15 cellular contexts compared by ENCODE assay signal in genomic region chr5:158739941-158740340, GRCh38.
DNase-seq lines count a peak whose midpoint lies in the region; FAIRE-seq and TF ChIP-seq lines count a peak whose summit lies in the region.
"Had no signal": no experiment of that assay in that cellular context is flagged by ENCODE, and none has a peak within 500 bp of the region (broad histone marks: within the 10 kb centered on the region; RNA-seq: fewer than 3 reads in every experiment).

No MANE protein-coding gene starts in this region.

- no peak overlapping the region for H3K4me3 ChIP-seq in osteoblast (ENCODE audit: insufficient read depth, low read length)
- H3K4me3 ChIP-seq: BLaER1 treated with 17β-estradiol and CSF1 and Interleukin-3, amounts not matched to agents 10 nM and 100 nM; Peyer's patch had no signal

- H3K79me2 ChIP-seq in osteoblast (ENCODE audit: insufficient read depth, low read length), result peaks cover 10% of the 10 kb centered on the region

- peaks cover 4% of the 10 kb centered on the region for H3K4me1 ChIP-seq in osteoblast (ENCODE audit: insufficient read depth, low read length)
- H3K4me1 ChIP-seq: Peyer's patch had no signal

- no peaks in the 10 kb centered on the region for H4K20me1 ChIP-seq in osteoblast (ENCODE audit: insufficient read depth, low read length)

- H3K9me3 ChIP-seq in osteoblast (ENCODE audit: low read depth, low read length), result no peaks in the 10 kb centered on the region
- H3K9me3 ChIP-seq: BLaER1 treated with 17β-estradiol and CSF1 and Interleukin-3, amounts not matched to agents 10 nM and 100 nM; Peyer's patch had no signal

- no peak overlapping the region for H3K4me2 ChIP-seq in osteoblast (ENCODE audit: insufficient read depth, low read length)

- no peaks in the 10 kb centered on the region for H3K36me3 ChIP-seq in osteoblast (ENCODE audit: insufficient read depth, low read length)
- H3K36me3 ChIP-seq: Peyer's patch had no signal

- H2AFZ ChIP-seq in osteoblast (ENCODE audit: low read length), result no peak overlapping the region

- no peak overlapping the region for H3K27ac ChIP-seq in osteoblast (ENCODE audit: low read depth, low read length)
- H3K27ac ChIP-seq: Peyer's patch had no signal

- DNase-seq in D721Med (ENCODE audit: insufficient read length, low spot score) (no peak), NCI-H82 treated with DMSO at 0.1 percent for 48 hours (lab: John Stamatoyannopoulos, UW; ENCODE audit: unreplicated experiment) (peak; percentile 64), fibroblast of peridontal ligament (ENCODE audit: extremely low read depth) (peak; percentile 56), osteoblast (ENCODE audit: insufficient read length, low spot score, missing footprints) (no peak), DMS53 treated with DMSO at 0.1 percent for 48 hours (lab: John Stamatoyannopoulos, UW; ENCODE audit: unreplicated experiment) (no peak), ecto neural progenitor cell (ENCODE audit: low spot score) (no peak), NOMO-1 (lab: John Stamatoyannopoulos, UW; ENCODE audit: unreplicated experiment in 2 of 2) (no peak), GDM1 (lab: John Stamatoyannopoulos, UW) (no peak)
- DNase-seq: activated CD8-positive, alpha-beta T cell treated with anti-CD3 and anti-CD28 coated beads, Interleukin-2, amount 10 ng/mL, durations not matched to agents 7 days and 5 days; activated gamma-delta T cell treated with Interleukin-2 at 50 U/mL for 16 hours; immature natural killer cell; Peyer's patch; stimulated activated CD4-positive, alpha-beta T cell treated with anti-CD3 and anti-CD28 coated beads, Interleukin-4, amount 100 ng/mL, for 4 hours; stimulated activated naive B cell treated with anti-CD40 and anti-IgM and Interleukin-4, amounts not matched to agents 10 μg/mL and 1 μg/mL and 100 μg/mL, for 72 hours had no signal

- peak; percentile 25 for FAIRE-seq in D721Med (lab: Jason Lieb, UNC)

- H3K27me3 ChIP-seq in osteoblast (ENCODE audit: insufficient read depth, low read length), result no peaks in the 10 kb centered on the region
- H3K27me3 ChIP-seq: BLaER1 treated with 17β-estradiol and CSF1 and Interleukin-3, amounts not matched to agents 10 nM and 100 nM; Peyer's patch had no signal

- TF ChIP-seq CTCF in D721Med (IDR thresholded peaks at IDR 0.05; ENCODE audit: insufficient read depth, missing control alignments), result peak; percentile 44
- peak; percentile 31 for TF ChIP-seq CTCF in osteoblast (IDR thresholded peaks at IDR 0.05; ENCODE audit: extremely low read depth, low read depth, low read length)

Comparison
In these comparisons a context has a peak if more than half of its experiments do, and no peak if none do; other contexts are left out.
1. DNase-seq: peak in NCI-H82 treated with DMSO at 0.1 percent for 48 hours (single experiment) and fibroblast of peridontal ligament (single experiment); none in D721Med (single experiment), osteoblast (single experiment), DMS53 treated with DMSO at 0.1 percent for 48 hours (single experiment), ecto neural progenitor cell (single experiment), NOMO-1 (0 of 2) and GDM1 (single experiment).